In the genomic region with DNA sequence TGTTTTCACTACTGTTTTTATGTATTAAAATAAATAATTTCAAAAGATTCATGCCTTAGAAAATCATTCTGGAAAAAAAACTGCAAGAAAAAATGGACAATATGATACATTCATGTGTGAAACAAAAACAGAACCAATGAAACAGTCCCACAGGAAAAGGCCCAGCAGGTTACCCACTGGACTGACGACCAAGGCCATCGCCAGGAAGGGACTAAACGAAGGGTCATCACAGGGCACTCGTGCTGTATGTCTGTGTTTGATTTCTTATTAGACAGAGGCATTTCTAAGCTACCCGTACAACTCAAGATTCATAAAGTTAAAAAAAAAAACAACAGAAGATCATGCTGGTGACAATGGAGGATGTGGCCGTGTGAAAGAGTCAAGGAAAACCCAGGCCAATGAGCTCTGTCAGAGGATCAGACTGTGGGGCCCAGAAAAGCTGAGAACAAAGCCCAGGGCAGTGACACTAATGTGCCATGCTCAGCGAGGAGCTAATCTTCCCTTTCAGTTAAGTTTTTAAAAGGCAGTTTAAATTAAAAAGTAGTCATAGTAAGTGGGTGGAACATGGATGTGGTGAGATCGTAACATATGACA, we compare ENCODE assay signal across 1 cellular context.
TF ChIP-seq lines count a peak whose summit lies in the region.

No MANE protein-coding gene starts in this region.

TF ChIP-seq in GM23338, 12 proteins besides CTCF, POLR2A, EP300 and RAD21 (continued from another document):
- TF ChIP-seq, protein P1, sequence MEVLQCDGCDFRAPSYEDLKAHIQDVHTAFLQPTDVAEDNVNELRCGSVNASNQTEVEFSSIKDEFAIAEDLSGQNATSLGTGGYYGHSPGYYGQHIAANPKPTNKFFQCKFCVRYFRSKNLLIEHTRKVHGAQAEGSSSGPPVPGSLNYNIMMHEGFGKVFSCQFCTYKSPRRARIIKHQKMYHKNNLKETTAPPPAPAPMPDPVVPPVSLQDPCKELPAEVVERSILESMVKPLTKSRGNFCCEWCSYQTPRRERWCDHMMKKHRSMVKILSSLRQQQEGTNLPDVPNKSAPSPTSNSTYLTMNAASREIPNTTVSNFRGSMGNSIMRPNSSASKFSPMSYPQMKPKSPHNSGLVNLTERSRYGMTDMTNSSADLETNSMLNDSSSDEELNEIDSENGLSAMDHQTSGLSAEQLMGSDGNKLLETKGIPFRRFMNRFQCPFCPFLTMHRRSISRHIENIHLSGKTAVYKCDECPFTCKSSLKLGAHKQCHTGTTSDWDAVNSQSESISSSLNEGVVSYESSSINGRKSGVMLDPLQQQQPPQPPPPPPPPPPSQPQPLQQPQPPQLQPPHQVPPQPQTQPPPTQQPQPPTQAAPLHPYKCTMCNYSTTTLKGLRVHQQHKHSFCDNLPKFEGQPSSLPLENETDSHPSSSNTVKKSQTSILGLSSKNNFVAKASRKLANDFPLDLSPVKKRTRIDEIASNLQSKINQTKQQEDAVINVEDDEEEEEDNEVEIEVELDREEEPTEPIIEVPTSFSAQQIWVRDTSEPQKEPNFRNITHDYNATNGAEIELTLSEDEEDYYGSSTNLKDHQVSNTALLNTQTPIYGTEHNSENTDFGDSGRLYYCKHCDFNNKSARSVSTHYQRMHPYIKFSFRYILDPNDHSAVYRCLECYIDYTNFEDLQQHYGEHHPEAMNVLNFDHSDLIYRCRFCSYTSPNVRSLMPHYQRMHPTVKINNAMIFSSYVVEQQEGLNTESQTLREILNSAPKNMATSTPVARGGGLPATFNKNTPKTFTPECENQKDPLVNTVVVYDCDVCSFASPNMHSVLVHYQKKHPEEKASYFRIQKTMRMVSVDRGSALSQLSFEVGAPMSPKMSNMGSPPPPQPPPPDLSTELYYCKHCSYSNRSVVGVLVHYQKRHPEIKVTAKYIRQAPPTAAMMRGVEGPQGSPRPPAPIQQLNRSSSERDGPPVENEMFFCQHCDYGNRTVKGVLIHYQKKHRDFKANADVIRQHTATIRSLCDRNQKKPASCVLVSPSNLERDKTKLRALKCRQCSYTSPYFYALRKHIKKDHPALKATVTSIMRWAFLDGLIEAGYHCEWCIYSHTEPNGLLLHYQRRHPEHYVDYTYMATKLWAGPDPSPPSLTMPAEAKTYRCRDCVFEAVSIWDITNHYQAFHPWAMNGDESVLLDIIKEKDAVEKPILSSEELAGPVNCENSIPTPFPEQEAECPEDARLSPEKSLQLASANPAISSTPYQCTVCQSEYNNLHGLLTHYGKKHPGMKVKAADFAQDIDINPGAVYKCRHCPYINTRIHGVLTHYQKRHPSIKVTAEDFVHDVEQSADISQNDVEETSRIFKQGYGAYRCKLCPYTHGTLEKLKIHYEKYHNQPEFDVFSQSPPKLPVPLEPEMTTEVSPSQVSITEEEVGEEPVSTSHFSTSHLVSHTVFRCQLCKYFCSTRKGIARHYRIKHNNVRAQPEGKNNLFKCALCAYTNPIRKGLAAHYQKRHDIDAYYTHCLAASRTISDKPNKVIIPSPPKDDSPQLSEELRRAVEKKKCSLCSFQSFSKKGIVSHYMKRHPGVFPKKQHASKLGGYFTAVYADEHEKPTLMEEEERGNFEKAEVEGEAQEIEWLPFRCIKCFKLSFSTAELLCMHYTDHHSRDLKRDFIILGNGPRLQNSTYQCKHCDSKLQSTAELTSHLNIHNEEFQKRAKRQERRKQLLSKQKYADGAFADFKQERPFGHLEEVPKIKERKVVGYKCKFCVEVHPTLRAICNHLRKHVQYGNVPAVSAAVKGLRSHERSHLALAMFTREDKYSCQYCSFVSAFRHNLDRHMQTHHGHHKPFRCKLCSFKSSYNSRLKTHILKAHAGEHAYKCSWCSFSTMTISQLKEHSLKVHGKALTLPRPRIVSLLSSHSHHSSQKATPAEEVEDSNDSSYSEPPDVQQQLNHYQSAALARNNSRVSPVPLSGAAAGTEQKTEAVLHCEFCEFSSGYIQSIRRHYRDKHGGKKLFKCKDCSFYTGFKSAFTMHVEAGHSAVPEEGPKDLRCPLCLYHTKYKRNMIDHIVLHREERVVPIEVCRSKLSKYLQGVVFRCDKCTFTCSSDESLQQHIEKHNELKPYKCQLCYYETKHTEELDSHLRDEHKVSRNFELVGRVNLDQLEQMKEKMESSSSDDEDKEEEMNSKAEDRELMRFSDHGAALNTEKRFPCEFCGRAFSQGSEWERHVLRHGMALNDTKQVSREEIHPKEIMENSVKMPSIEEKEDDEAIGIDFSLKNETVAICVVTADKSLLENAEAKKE (CRISPR knock-in tag; IDR thresholded peaks at IDR 0.05) = no peak
- TF ChIP-seq CREB1 (CRISPR knock-in tag; IDR thresholded peaks at IDR 0.05; ENCODE audit: low read depth) = no peak
- TF ChIP-seq ZNF114 (CRISPR knock-in tag; IDR thresholded peaks at IDR 0.05) = no peak
- TF ChIP-seq, protein P2, sequence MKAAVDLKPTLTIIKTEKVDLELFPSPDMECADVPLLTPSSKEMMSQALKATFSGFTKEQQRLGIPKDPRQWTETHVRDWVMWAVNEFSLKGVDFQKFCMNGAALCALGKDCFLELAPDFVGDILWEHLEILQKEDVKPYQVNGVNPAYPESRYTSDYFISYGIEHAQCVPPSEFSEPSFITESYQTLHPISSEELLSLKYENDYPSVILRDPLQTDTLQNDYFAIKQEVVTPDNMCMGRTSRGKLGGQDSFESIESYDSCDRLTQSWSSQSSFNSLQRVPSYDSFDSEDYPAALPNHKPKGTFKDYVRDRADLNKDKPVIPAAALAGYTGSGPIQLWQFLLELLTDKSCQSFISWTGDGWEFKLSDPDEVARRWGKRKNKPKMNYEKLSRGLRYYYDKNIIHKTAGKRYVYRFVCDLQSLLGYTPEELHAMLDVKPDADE (IDR thresholded peaks at IDR 0.05) = no peak
- TF ChIP-seq NANOG (IDR thresholded peaks at IDR 0.05; ENCODE audit: borderline replicate concordance) = no peak
